ENCODE assay signal across 8 cellular contexts in genomic region chr11:73760680-73761402, GRCh38. TPM values are rescaled to one million over a fixed set of nuclear protein-coding genes. Genes with fewer than 3 reads are reported as not detected.
A peak's percentile ranks its signal among the peaks of the same experiment; 100 is the strongest.
DNase-seq lines count a peak whose midpoint lies in the region; ATAC-seq lines count a peak whose summit lies in the region.

Gene RAB6A, minus strand, starts transcription at chr11:73761074. Its CDS starts 439 bp downstream, at chr11:73760635.

- peak; percentile 100 for DNase-seq in CD1c-positive myeloid dendritic cell (ENCODE audit: extremely low spot score)
- peak; percentile 100 for DNase-seq in NCI-H748 (lab: John Stamatoyannopoulos, UW; ENCODE audit: unreplicated experiment)
- peak; percentile 99 for DNase-seq in activated CD4-positive, alpha-beta T cell treated with anti-CD3 and anti-CD28 coated beads, Interleukin-2, amount 50 U/mL, for 1 hour
- peak; percentile 100 for DNase-seq in dedifferentiated amniotic fluid mesenchymal stem cell (ENCODE audit: extremely low spot score)
- peak; percentile 100 for DNase-seq in left lobe of liver (ENCODE audit: low spot score)
- DNase-seq in stimulated activated CD4-positive, alpha-beta T cell treated with anti-CD3 and anti-CD28 coated beads, Interleukin-2, amount 100 ng/mL, for 4 hours (ENCODE audit: low read depth) = peak; percentile 99

- ATAC-seq in GM19372 (IDR thresholded peaks at IDR 0.05; ENCODE audit: low read depth, unreplicated experiment) (peak; percentile 88), HG03558 (IDR thresholded peaks at IDR 0.05; ENCODE audit: extremely low read depth, unreplicated experiment) (peak; percentile 89), left lobe of liver (peak; percentile 92)

RNA-seq across cellular contexts. Expression of gene RAB6A, which starts in this region (rescaled TPM):
- total RNA-seq in left lobe of liver = 57.2 TPM

Comparison
In these comparisons a context has a peak if more than half of its experiments do, and no peak if none do; other contexts are left out.
1. Peak in every context shown above with its lines: DNase-seq and ATAC-seq.